In the genomic region with DNA sequence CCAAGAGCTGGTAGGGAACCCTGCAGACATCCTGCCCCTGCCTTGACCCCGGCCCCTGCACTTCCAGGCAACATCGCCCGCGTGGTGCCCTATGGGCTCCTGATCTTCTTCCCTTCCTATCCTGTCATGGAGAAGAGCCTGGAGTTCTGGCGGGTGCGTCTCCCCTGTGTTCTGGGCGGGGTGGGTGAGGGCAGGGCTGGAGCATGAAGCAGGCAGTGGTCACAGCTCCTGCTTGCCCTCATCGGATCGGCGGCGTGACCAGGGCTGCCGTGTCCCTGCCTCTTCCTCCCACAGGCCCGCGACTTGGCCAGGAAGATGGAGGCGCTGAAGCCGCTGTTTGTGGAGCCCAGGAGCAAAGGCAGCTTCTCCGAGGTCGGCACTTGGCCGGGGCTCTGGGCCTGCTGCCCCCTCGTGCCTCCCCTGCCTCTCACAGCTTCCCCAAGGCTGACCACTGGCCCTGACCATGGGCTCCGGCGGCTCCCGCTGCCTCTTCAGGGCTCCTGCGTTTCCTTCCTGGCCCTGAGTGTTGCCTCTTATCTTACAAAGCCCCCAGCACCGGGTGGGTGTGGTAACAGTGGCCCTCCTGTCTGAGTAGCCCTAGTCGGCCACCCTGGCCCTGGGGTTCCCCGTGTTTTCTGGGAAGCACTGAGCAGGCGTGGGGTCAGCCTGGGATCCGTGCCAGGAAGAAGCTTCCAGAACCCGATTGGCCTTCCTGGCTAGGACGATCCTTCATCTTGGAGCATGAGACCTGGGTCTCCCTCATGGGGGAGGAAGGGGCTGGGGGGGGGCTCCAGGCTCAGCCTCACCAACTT, we compare ENCODE assay signal across 15 cellular contexts. TPM values are rescaled to one million over a fixed set of nuclear protein-coding genes. Genes with fewer than 3 reads are reported as not detected.
A peak's percentile ranks its signal among the peaks of the same experiment; 100 is the strongest.
DNase-seq lines count a peak whose midpoint lies in the region; ATAC-seq and TF ChIP-seq lines count a peak whose summit lies in the region.
"Had no signal": no experiment of that assay in that cellular context is flagged by ENCODE, and none has a peak within 500 bp of the region (broad histone marks: within the 10 kb centered on the region; RNA-seq: fewer than 3 reads in every experiment).

No MANE protein-coding gene starts in this region.

- TF ChIP-seq POLR2A in suprapubic skin (IDR thresholded peaks at IDR 0.05), result no peak

- peaks cover 4% of the 10 kb centered on the region for H3K36me3 Mint-ChIP-seq in mesothelial cell of epicardium
- H3K36me3 Mint-ChIP-seq: CD8-positive, alpha-beta T cell had no signal

- no peak overlapping the region for H3K27ac Mint-ChIP-seq in mesothelial cell of epicardium
- H3K27ac Mint-ChIP-seq: activated naive CD8-positive, alpha-beta T cell treated with anti-CD3 and anti-CD28 coated beads for 36 hours; CD8-positive, alpha-beta T cell; stimulated activated effector memory CD8-positive, alpha-beta T cell treated with anti-CD3 and anti-CD28 coated beads, Interleukin-12 subunit alpha, Interleukin-12 subunit beta, amount 100 ng/mL, for 72 hours had no signal

- no peak for ATAC-seq in HG02885 (IDR thresholded peaks at IDR 0.05; ENCODE audit: poor library complexity, unreplicated experiment)
- ATAC-seq: CD8-positive, alpha-beta T cell; stimulated activated effector memory CD8-positive, alpha-beta T cell treated with anti-CD3 and anti-CD28 coated beads, Interleukin-12 subunit alpha, Interleukin-12 subunit beta, amount 100 ng/mL, for 72 hours had no signal

- H3K4me1 Mint-ChIP-seq in mesothelial cell of epicardium, result no peaks in the 10 kb centered on the region

- TF ChIP-seq CTCF in right atrium auricular region (IDR thresholded peaks at IDR 0.05), result no peak
- TF ChIP-seq CTCF in suprapubic skin (IDR thresholded peaks at IDR 0.05), result no peak
- no peak for TF ChIP-seq CTCF in mesothelial cell of epicardium (IDR thresholded peaks at IDR 0.05; ENCODE audit: unreplicated experiment)

- peak overlapping the region; percentile 67 for H3K9ac ChIP-seq in adipocyte (ENCODE audit: low read length)

- no peaks in the 10 kb centered on the region for H3K9me3 Mint-ChIP-seq in mesothelial cell of epicardium
- H3K9me3 Mint-ChIP-seq: activated naive CD8-positive, alpha-beta T cell treated with anti-CD3 and anti-CD28 coated beads for 36 hours; CD8-positive, alpha-beta T cell; stimulated activated effector memory CD8-positive, alpha-beta T cell treated with anti-CD3 and anti-CD28 coated beads, Interleukin-12 subunit alpha, Interleukin-12 subunit beta, amount 100 ng/mL, for 72 hours had no signal

- no peaks in the 10 kb centered on the region for H3K9me3 ChIP-seq in adipocyte (ENCODE audit: control insufficient read depth, low read length)
- no peaks in the 10 kb centered on the region for H3K9me3 ChIP-seq in right atrium auricular region
- H3K9me3 ChIP-seq in suprapubic skin, result no peaks in the 10 kb centered on the region
- H3K9me3 ChIP-seq: neutrophil had no signal

- no peaks in the 10 kb centered on the region for H3K27me3 Mint-ChIP-seq in mesothelial cell of epicardium (ENCODE audit: low read depth)
- H3K27me3 Mint-ChIP-seq: activated naive CD8-positive, alpha-beta T cell treated with anti-CD3 and anti-CD28 coated beads for 36 hours had no signal

- H3K27ac ChIP-seq in right atrium auricular region (peak overlapping the region; percentile 76 to 81), suprapubic skin (peak overlapping the region; percentile 90)
- H3K27ac ChIP-seq: neutrophil had no signal

- TF ChIP-seq EP300 in suprapubic skin (IDR thresholded peaks at IDR 0.05), result no peak

- WGBS in suprapubic skin, result 68% methylated on average over 8 of the region's 31 CpGs

- H3K4me3 ChIP-seq in adipocyte (ENCODE audit: low read length) (no peak overlapping the region), right atrium auricular region (no peak overlapping the region), suprapubic skin (no peak overlapping the region)

- no peak overlapping the region for H3K4me3 Mint-ChIP-seq in mesothelial cell of epicardium
- H3K4me3 Mint-ChIP-seq: activated naive CD8-positive, alpha-beta T cell treated with anti-CD3 and anti-CD28 coated beads for 36 hours; CD8-positive, alpha-beta T cell; stimulated activated effector memory CD8-positive, alpha-beta T cell treated with anti-CD3 and anti-CD28 coated beads, Interleukin-12 subunit alpha, Interleukin-12 subunit beta, amount 100 ng/mL, for 72 hours had no signal

- H3K36me3 ChIP-seq in adipocyte (ENCODE audit: control insufficient read depth, insufficient read depth, low read length, severe bottlenecking) (no peaks in the 10 kb centered on the region), right atrium auricular region (no peaks in the 10 kb centered on the region), suprapubic skin (no peaks in the 10 kb centered on the region)

- H3K4me1 ChIP-seq in adipocyte (ENCODE audit: control insufficient read depth, insufficient read depth, low read length) (peaks cover 23% of the 10 kb centered on the region), right atrium auricular region (peaks cover 0 to 44% of the 10 kb centered on the region in 2 donors), suprapubic skin (peaks cover 76% of the 10 kb centered on the region)

- DNase-seq in adipocyte (ENCODE audit: low read depth), result no peak
- no peak for DNase-seq in right atrium auricular region (ENCODE audit: low spot score)
- DNase-seq in suprapubic skin (ENCODE audit: low spot score in 2 of 2), result no peak
- DNase-seq in mesothelial cell of epicardium (ENCODE audit: low spot score in 2 of 2, unreplicated experiment in 2 of 2), result no peak
- DNase-seq in HPDE6-E6E7 (ENCODE audit: extremely low spot score), result no peak
- DNase-seq: activated naive CD8-positive, alpha-beta T cell treated with anti-CD3 and anti-CD28 coated beads for 36 hours; CD8-positive, alpha-beta T cell; cortex of kidney; foreskin melanocyte; NCI-H226; T1000 had no signal

- H3K27me3 ChIP-seq in adipocyte (replicated peaks; ENCODE audit: control insufficient read depth, insufficient read depth, low read length) (no peaks in the 10 kb centered on the region), right atrium auricular region (no peaks in the 10 kb centered on the region), suprapubic skin (no peaks in the 10 kb centered on the region)
- H3K27me3 ChIP-seq: neutrophil had no signal

RNA-seq across cellular contexts. Expression of gene TNFRSF6B, which starts 8.0 kb away (rescaled TPM):
- total RNA-seq in right atrium auricular region, result 1 to 10 TPM; 1.2 to 3.8 TPM
- 10 to 100 TPM in 2 of 4 donors, 1 to 10 TPM in 2; 2.1 to 16.1 (median 11.1) TPM for total RNA-seq in suprapubic skin
- total RNA-seq in mesothelial cell of epicardium, result 1.6 TPM in 1 of 3 replicates, not detected in the others
- total RNA-seq: activated CD8-positive, alpha-beta memory T cell treated with anti-CD3 and anti-CD28 coated beads for 36 hours; activated naive CD8-positive, alpha-beta T cell treated with anti-CD3 and anti-CD28 coated beads for 36 hours had no signal

RNA-seq across cellular contexts. Expression of gene ARFRP1, which starts 19.3 kb away (rescaled TPM):
- total RNA-seq in right atrium auricular region, result 10 to 100 TPM; 33.5 to 39.4 TPM
- 10 to 100 TPM; 22.1 to 31.9 (median 27.6) TPM for total RNA-seq in suprapubic skin
- total RNA-seq in mesothelial cell of epicardium, result 45.3 to 47.2 TPM (median 46.1 TPM) in 3 replicates

RNA-seq across cellular contexts. Expression of gene ZGPAT, which starts 19.4 kb away (rescaled TPM):
- 10 to 100 TPM; 11.9 to 15.1 TPM for total RNA-seq in right atrium auricular region
- total RNA-seq in suprapubic skin, result 10 to 100 TPM; 21.7 to 25.8 (median 23.3) TPM
- 31.3 to 36.6 TPM (median 34.6 TPM) in 3 replicates for total RNA-seq in mesothelial cell of epicardium

RNA-seq across cellular contexts. Expression of gene RTEL1, which starts 30.3 kb away (rescaled TPM):
- 1 to 10 TPM; 4.8 to 9.2 TPM for total RNA-seq in right atrium auricular region
- 10 to 100 TPM in 2 of 4 donors, 1 to 10 TPM in 2; 6.9 to 26.6 (median 13.9) TPM for total RNA-seq in suprapubic skin
- 38.7 to 45.2 TPM (median 42.2 TPM) in 3 replicates for total RNA-seq in mesothelial cell of epicardium

RNA-seq across cellular contexts. Expression of gene STMN3, which starts 35.2 kb away (rescaled TPM):
- total RNA-seq in right atrium auricular region, result 10 to 100 TPM in 1 of 2 donors, 1 to 10 TPM in 1; 5.7 to 10.1 TPM
- total RNA-seq in suprapubic skin, result 10 to 100 TPM; 14.2 to 20.7 (median 17.0) TPM
- total RNA-seq in mesothelial cell of epicardium, result 29.9 to 34.1 TPM (median 32.1 TPM) in 3 replicates
